ENCODE assay signal across 8 cellular contexts in the genomic region with DNA sequence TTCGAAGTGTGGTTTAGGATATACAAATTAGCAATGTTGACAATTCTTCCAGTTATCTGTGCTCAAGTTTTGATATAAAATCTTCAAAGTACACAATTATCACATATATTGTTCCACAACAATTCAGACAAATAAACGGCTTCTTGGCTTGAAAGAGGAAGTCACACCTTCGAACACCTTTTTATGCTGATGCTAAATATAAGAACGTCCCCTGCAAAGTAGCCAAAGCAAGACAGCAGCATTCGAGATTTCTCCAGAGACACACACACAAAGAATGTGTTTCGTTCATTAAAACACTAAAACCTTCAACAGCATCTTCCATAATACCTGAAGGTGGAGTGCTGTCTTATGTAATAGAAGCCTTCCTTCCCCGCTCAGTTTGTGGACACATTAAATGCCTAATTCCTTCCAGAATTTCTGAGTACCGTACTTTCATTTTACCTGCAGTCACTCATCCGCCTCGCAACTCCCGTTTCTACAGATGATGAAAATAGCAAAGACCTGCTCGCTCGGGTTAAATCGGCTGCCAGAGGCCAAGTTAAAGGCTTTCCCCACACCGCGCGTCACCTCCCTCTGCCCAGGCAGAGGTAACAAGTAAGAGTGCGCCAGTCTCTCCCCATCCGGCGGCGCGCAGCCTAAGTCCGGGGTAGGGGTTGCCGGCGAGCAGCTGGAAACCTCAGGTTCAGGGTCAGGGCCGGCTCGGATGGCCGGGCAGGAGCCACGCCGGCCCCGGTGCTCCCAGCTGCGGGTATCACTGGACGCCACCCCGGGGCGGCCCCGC. TPM values are rescaled to one million over a fixed set of nuclear protein-coding genes. Genes with fewer than 3 reads are reported as not detected.
DNase-seq lines count a peak whose midpoint lies in the region; ATAC-seq and TF ChIP-seq lines count a peak whose summit lies in the region.

No MANE protein-coding gene starts in this region.

- peak overlapping the region in 5 of 6 donors; percentile 10 to 58 (median 40) for H3K27ac Mint-ChIP-seq in immature natural killer cell

- H3K4me1 ChIP-seq in BLaER1 (peaks cover 27% of the 10 kb centered on the region), SJCRH30 (peaks cover 5% of the 10 kb centered on the region; the same call in 1 of the 2 replicates), smooth muscle cell (ENCODE audit: low read depth) (peaks cover 17% of the 10 kb centered on the region)

- 5% methylated on average over 29 of the region's 36 CpGs for WGBS in smooth muscle cell (ENCODE audit: low lambda C conversion rate)

- peaks cover 0 to 2% (median 0%) of the 10 kb centered on the region in 3 donors for H3K36me3 Mint-ChIP-seq in immature natural killer cell

- H3K36me3 ChIP-seq in BLaER1 (no peaks in the 10 kb centered on the region), SJCRH30 (no peaks in the 10 kb centered on the region), smooth muscle cell (ENCODE audit: low read depth) (no peaks in the 10 kb centered on the region)

- H3K4me1 Mint-ChIP-seq in immature natural killer cell: peaks cover 18 to 38% of the 10 kb centered on the region in 2 donors

- H3K9me3 ChIP-seq in BLaER1 (no peaks in the 10 kb centered on the region), SJCRH30 (replicated peaks) (no peaks in the 10 kb centered on the region), smooth muscle cell (replicated peaks; ENCODE audit: low read depth) (no peaks in the 10 kb centered on the region)

- H2AFZ ChIP-seq in smooth muscle cell (ENCODE audit: low read depth): no peak overlapping the region

- peaks cover 3% of the 10 kb centered on the region for H3F3A ChIP-seq in smooth muscle cell (ENCODE audit: low read depth)

- H3K4me3 ChIP-seq in BLaER1 (peak overlapping the region; percentile 89), SJCRH30 (peak overlapping the region; percentile 77), astrocyte of the spinal cord (ENCODE audit: low read depth, low read length) (peak overlapping the region; percentile 72), smooth muscle cell (peak overlapping the region; percentile 67)

- no peaks in the 10 kb centered on the region for H3K27me3 ChIP-seq in BLaER1
- H3K27me3 ChIP-seq in SJCRH30: peaks cover 3% of the 10 kb centered on the region; the same call in 1 of the 2 replicates
- no peaks in the 10 kb centered on the region for H3K27me3 ChIP-seq in smooth muscle cell (ENCODE audit: low read depth)

- peak overlapping the region; percentile 90 to 98 (median 93) for H3K4me3 Mint-ChIP-seq in immature natural killer cell

- H3K27me3 Mint-ChIP-seq in immature natural killer cell (ENCODE audit: low read depth in 3 of 3): peaks cover 14 to 33% (median 19%) of the 10 kb centered on the region in 3 donors

- H4K20me1 ChIP-seq in BLaER1 (peaks cover 7% of the 10 kb centered on the region), smooth muscle cell (ENCODE audit: low read depth) (peaks cover 57% of the 10 kb centered on the region)

- H3K27ac ChIP-seq in BLaER1: peak overlapping the region; percentile 81
- no peak overlapping the region for H3K27ac ChIP-seq in SJCRH30
- H3K27ac ChIP-seq in smooth muscle cell (ENCODE audit: low read depth): peak overlapping the region; percentile 61

- TF ChIP-seq CTCF in astrocyte of the spinal cord (IDR thresholded peaks at IDR 0.05; ENCODE audit: low read depth, low read length) (no peak), smooth muscle cell (IDR thresholded peaks at IDR 0.05; ENCODE audit: borderline replicate concordance, insufficient read depth, poor library complexity, severe bottlenecking) (no peak)

- H3K79me2 ChIP-seq in smooth muscle cell (ENCODE audit: low read depth): peaks cover 56% of the 10 kb centered on the region

- in situ Hi-C loops in astrocyte of the spinal cord (cut with HindIII; ENCODE audit: low sequenced_read_pairs): no loop called here

- H3K4me2 ChIP-seq in BLaER1 (peak overlapping the region; percentile 95), smooth muscle cell (peak overlapping the region; percentile 91)

- DNase-seq in SJCRH30 (peak; percentile 67 to 72), astrocyte of the spinal cord (ENCODE audit: low read depth, low spot score) (peak; percentile 43), immature natural killer cell (peak; percentile 39 to 46 (median 45)), smooth muscle cell (lab: John Stamatoyannopoulos, UW; ENCODE audit: unreplicated experiment) (no peak), NCI-H2107 treated with DMSO at 0.1 percent for 48 hours (lab: John Stamatoyannopoulos, UW; ENCODE audit: unreplicated experiment) (no peak)

- no peaks in the 10 kb centered on the region for H3K9me3 Mint-ChIP-seq in immature natural killer cell

- H3K9ac ChIP-seq in BLaER1 (peak overlapping the region; percentile 82), smooth muscle cell (ENCODE audit: low read depth) (peak overlapping the region; percentile 55)

- ATAC-seq in GM19043 (IDR thresholded peaks at IDR 0.05; ENCODE audit: low read depth, unreplicated experiment): peak; percentile 52
- peak; percentile 40 for ATAC-seq in HG03378 (IDR thresholded peaks at IDR 0.05; ENCODE audit: unreplicated experiment)

RNA-seq across cellular contexts. Expression of a gene that starts 0.8 kb away (rescaled TPM):
- 48.2 and 51.1 TPM in 2 replicates for total RNA-seq in SJCRH30 (2014; rRNA removed; shearing (Covaris generic))
- polyA plus RNA-seq in immature natural killer cell (10 to 100 TPM; 17.9 to 20.3 (median 18.7) TPM), smooth muscle cell (2,391 and 3,094 TPM in 2 replicates)
- total RNA-seq in smooth muscle cell: 2,183 and 2,362 TPM in 2 replicates

Comparison
In these comparisons a context has a peak if more than half of its experiments do, and no peak if none do; other contexts are left out.
1. DNase-seq: peak in SJCRH30 (2 of 2), astrocyte of the spinal cord (single experiment) and immature natural killer cell (3 of 3); none in smooth muscle cell (single experiment) and NCI-H2107 treated with DMSO at 0.1 percent for 48 hours (single experiment).
2. RNA of a gene that starts 0.8 kb away (total RNA-seq): 2,183 to 2,362 TPM in smooth muscle cell; 48.2 to 51.1 TPM in SJCRH30; every median in the first group is over 10 times any median in the second.
3. Peak in every context shown above with its lines, with median percentiles within 50 percentile points of each other: H3K4me3 ChIP-seq.